8 cellular contexts compared by ENCODE assay signal in genomic region chr10:34815174-34816066, GRCh38. TPM values are rescaled to one million over a fixed set of nuclear protein-coding genes. Genes with fewer than 3 reads are reported as not detected.
DNase-seq lines count a peak whose midpoint lies in the region; ATAC-seq and TF ChIP-seq lines count a peak whose summit lies in the region.

Gene PARD3, minus strand, starts transcription at chr10:34815296. Its CDS starts 301 bp downstream, at chr10:34814995.

- intact Hi-C loops in left lung (cut with DNase I) = no loop called here

- H3K9me3 Mint-ChIP-seq in activated naive CD4-positive, alpha-beta T cell treated with anti-CD3 and anti-CD28 coated beads, Interleukin-2, amount 50 U/mL, for 24 hours = no peaks in the 10 kb centered on the region

- peaks cover 42% of the 10 kb centered on the region for H3K27me3 Mint-ChIP-seq in activated naive CD4-positive, alpha-beta T cell treated with anti-CD3 and anti-CD28 coated beads, Interleukin-2, amount 50 U/mL, for 24 hours

- no peak for DNase-seq in activated naive CD4-positive, alpha-beta T cell treated with anti-CD3 and anti-CD28 coated beads, Interleukin-2, amount 50 U/mL, for 16 hours
- DNase-seq in RPMI8226 (peak; percentile 81), dermis blood vessel endothelial cell (peak; percentile 63), left lung (peak; percentile 68 to 84), NOMO-1 treated with DMSO at 0.1 percent for 48 hours (lab: John Stamatoyannopoulos, UW; ENCODE audit: unreplicated experiment) (no peak)

- no peak within 1 kb of the TSS for H3K27ac Mint-ChIP-seq in activated naive CD4-positive, alpha-beta T cell treated with anti-CD3 and anti-CD28 coated beads, Interleukin-2, amount 50 U/mL, for 24 hours

- peak within 1 kb of the TSS; percentile 48 for H3K4me3 Mint-ChIP-seq in activated naive CD4-positive, alpha-beta T cell treated with anti-CD3 and anti-CD28 coated beads, Interleukin-2, amount 50 U/mL, for 24 hours

- TF ChIP-seq CTCF in left lung (IDR thresholded peaks at IDR 0.05) (no peak), subcutaneous adipose tissue (IDR thresholded peaks at IDR 0.05; ENCODE audit: low read depth) (no peak)

- no peaks in the 10 kb centered on the region for H3K9me3 ChIP-seq in left lung

- H3K36me3 ChIP-seq in left lung = no peaks in the 10 kb centered on the region

- H3K27ac ChIP-seq in left lung = peak within 1 kb of the TSS; percentile 80 to 83

- H3K4me1 Mint-ChIP-seq in activated naive CD4-positive, alpha-beta T cell treated with anti-CD3 and anti-CD28 coated beads, Interleukin-2, amount 50 U/mL, for 24 hours = peaks cover 11% of the 10 kb centered on the region

- H3K36me3 Mint-ChIP-seq in activated naive CD4-positive, alpha-beta T cell treated with anti-CD3 and anti-CD28 coated beads, Interleukin-2, amount 50 U/mL, for 24 hours = no peaks in the 10 kb centered on the region

- ATAC-seq in HG03139 (IDR thresholded peaks at IDR 0.05; ENCODE audit: unreplicated experiment) (peak; percentile 50), left lung (peak; percentile 81)

- peaks cover 0 to 51% of the 10 kb centered on the region in 2 donors for H3K27me3 ChIP-seq in left lung

- peaks cover 9 to 18% of the 10 kb centered on the region in 2 donors for H3K4me1 ChIP-seq in left lung

- H3K4me3 ChIP-seq in left lung = peak within 1 kb of the TSS; percentile 64 to 67

RNA-seq across cellular contexts. Expression of gene PARD3, which starts in this region (rescaled TPM):
- total RNA-seq in dermis blood vessel endothelial cell = 36.4 and 54.7 TPM in 2 replicates
- total RNA-seq in left lung = 10 to 100 TPM; 25.6 to 31.0 TPM
- total RNA-seq in subcutaneous adipose tissue = 10 to 100 TPM; 39.4 to 70.3 (median 45.0) TPM

Comparison
In these comparisons a context has a peak if more than half of its experiments do, and no peak if none do; other contexts are left out.
1. DNase-seq: peak in RPMI8226 (single experiment), dermis blood vessel endothelial cell (single experiment) and left lung (2 of 2); none in activated naive CD4-positive, alpha-beta T cell treated with anti-CD3 and anti-CD28 coated beads, Interleukin-2, amount 50 U/mL, for 16 hours (single experiment) and NOMO-1 treated with DMSO at 0.1 percent for 48 hours (single experiment).